ENCODE assay signal across 14 cellular contexts in the genomic region with DNA sequence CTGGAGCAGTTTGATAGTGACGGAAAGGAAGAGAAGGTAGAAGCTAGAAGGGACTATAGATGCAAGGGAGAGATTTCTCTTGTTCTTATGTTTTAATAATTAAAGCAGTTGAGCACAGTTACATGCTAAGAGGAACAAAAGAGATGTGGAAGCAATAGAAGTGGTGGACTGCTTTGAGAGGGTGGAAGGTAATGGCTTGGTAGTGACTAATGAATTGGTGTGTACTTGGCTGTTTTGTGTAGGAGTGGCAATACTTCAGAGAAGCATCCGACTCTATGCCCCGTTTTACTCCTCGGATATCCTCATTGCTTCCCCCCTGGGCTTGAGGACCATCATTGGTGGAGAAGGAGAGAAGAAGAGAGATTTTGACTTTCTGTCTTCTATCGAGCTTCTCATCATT. TPM values are rescaled to one million over a fixed set of nuclear protein-coding genes. Genes with fewer than 3 reads are reported as not detected.
DNase-seq lines count a peak whose midpoint lies in the region; ATAC-seq and TF ChIP-seq lines count a peak whose summit lies in the region.
"Had no signal": no experiment of that assay in that cellular context is flagged by ENCODE, and none has a peak within 500 bp of the region (broad histone marks: within the 10 kb centered on the region; RNA-seq: fewer than 3 reads in every experiment).

No MANE protein-coding gene starts in this region.

- H3K36me3 ChIP-seq in Panc1 (ENCODE audit: control insufficient read depth, insufficient read depth, low read length) = peaks cover 36% of the 10 kb centered on the region
- H3K36me3 ChIP-seq in naive thymus-derived CD4-positive, alpha-beta T cell (ENCODE audit: control insufficient read depth in 2 of 3, insufficient read depth in 3 of 3, low read length in 3 of 3) = peaks cover 33 to 97% (median 40%) of the 10 kb centered on the region in 3 experiments
- peaks cover 85% of the 10 kb centered on the region for H3K36me3 ChIP-seq in BE2C
- H3K36me3 ChIP-seq: uterus had no signal

- CTCF ChIA-PET in AG04450 (lab: Charles Lee) (interaction anchor here (0.5 to 13.0 kb wide), 8 partner anchors 9 to 149 kb away, joined by 3 to 158 read pairs (median 8); a partner anchor contains a TSS), Panc1 (lab: Charles Lee) (no interaction called here)
- CTCF ChIA-PET in naive thymus-derived CD4-positive, alpha-beta T cell (lab: Charles Lee) = no interaction called here

- no peak overlapping the region for H3K4me3 ChIP-seq in AG04450 (ENCODE audit: low read depth, low read length)
- no peak overlapping the region for H3K4me3 ChIP-seq in Panc1 (ENCODE audit: low read depth in 2 of 2, low read length in 2 of 2)
- H3K4me3 ChIP-seq in naive thymus-derived CD4-positive, alpha-beta T cell (ENCODE audit: low read length) = no peak overlapping the region
- H3K4me3 ChIP-seq in BE2C (ENCODE audit: low read depth, low read length) = no peak overlapping the region
- H3K4me3 ChIP-seq: mucosa of descending colon, prostate gland, uterus had no signal

- POLR2A ChIA-PET in AG04450 (lab: Yijun Ruan, JAX) (interaction anchor here (1.0 to 1.3 kb wide), 2 partner anchors 13 to 17 kb away, joined by 4 to 5 read pairs; a partner anchor contains a TSS), Panc1 (lab: Charles Lee) (no interaction called here)
- POLR2A ChIA-PET in naive thymus-derived CD4-positive, alpha-beta T cell (lab: Charles Lee) = interaction anchor here (0.6 kb wide), 1 partner anchor 1418 kb away, joined by 3 read pairs; no protein-coding TSS in a partner anchor

- TF ChIP-seq CTCF in AG04450 (IDR thresholded peaks at IDR 0.05; ENCODE audit: low read depth, low read length) = no peak
- TF ChIP-seq CTCF in Panc1 (IDR thresholded peaks at IDR 0.05) = no peak
- TF ChIP-seq CTCF in chondrocyte (IDR thresholded peaks at IDR 0.05) = no peak
- no peak for TF ChIP-seq CTCF in BE2C (IDR thresholded peaks at IDR 0.05; ENCODE audit: low read depth, low read length)

- in situ Hi-C loops in Panc1 (cut with HindIII; ENCODE audit: low pct_unique_long_range_greater_than_20kb, low sequenced_read_pairs) = no loop called here

- H3K36me3 Mint-ChIP-seq in chondrocyte (ENCODE audit: low read depth) = peaks cover 19% of the 10 kb centered on the region
- peaks cover 40 to 84% (median 46%) of the 10 kb centered on the region in 5 donors for H3K36me3 Mint-ChIP-seq in naive thymus-derived CD4-positive, alpha-beta T cell

- peaks cover 6% of the 10 kb centered on the region; the same call in 1 of the 2 replicates for H3K4me1 ChIP-seq in Panc1 (ENCODE audit: control insufficient read depth, insufficient read depth, low read length)
- H3K4me1 ChIP-seq in naive thymus-derived CD4-positive, alpha-beta T cell (ENCODE audit: control insufficient read depth in 2 of 2, insufficient read depth in 2 of 2, low read length in 2 of 2) = no peaks in the 10 kb centered on the region
- H3K4me1 ChIP-seq in BE2C = no peaks in the 10 kb centered on the region
- H3K4me1 ChIP-seq: prostate gland, uterus had no signal

- no peaks in the 10 kb centered on the region for H3K27me3 Mint-ChIP-seq in chondrocyte (ENCODE audit: low read depth)
- no peaks in the 10 kb centered on the region for H3K27me3 Mint-ChIP-seq in naive thymus-derived CD4-positive, alpha-beta T cell

- ATAC-seq in Panc1 = no peak
- ATAC-seq in naive thymus-derived CD4-positive, alpha-beta T cell = no peak

- no peaks in the 10 kb centered on the region for H3K9me3 Mint-ChIP-seq in chondrocyte (ENCODE audit: low read depth)
- H3K9me3 Mint-ChIP-seq in naive thymus-derived CD4-positive, alpha-beta T cell = no peaks in the 10 kb centered on the region

- peaks cover 42% of the 10 kb centered on the region for H3K4me1 Mint-ChIP-seq in chondrocyte (ENCODE audit: low read depth)
- peaks cover 0 to 32% (median 5%) of the 10 kb centered on the region in 7 donors for H3K4me1 Mint-ChIP-seq in naive thymus-derived CD4-positive, alpha-beta T cell

- H3K9me3 ChIP-seq in AG04450 (ENCODE audit: control insufficient read depth, insufficient read depth, low read length) = no peaks in the 10 kb centered on the region
- no peaks in the 10 kb centered on the region for H3K9me3 ChIP-seq in Panc1 (ENCODE audit: control insufficient read depth, insufficient read depth, low read depth, low read length)
- H3K9me3 ChIP-seq in naive thymus-derived CD4-positive, alpha-beta T cell (ENCODE audit: control insufficient read depth in 2 of 3, low read length in 3 of 3) = no peaks in the 10 kb centered on the region
- no peaks in the 10 kb centered on the region for H3K9me3 ChIP-seq in BE2C
- H3K9me3 ChIP-seq: mucosa of descending colon, prostate gland, uterus had no signal

- peak overlapping the region; percentile 52 for H3K4me3 Mint-ChIP-seq in chondrocyte (ENCODE audit: unreplicated experiment)
- no peak overlapping the region for H3K4me3 Mint-ChIP-seq in naive thymus-derived CD4-positive, alpha-beta T cell

- H3K27me3 ChIP-seq in AG04450 (ENCODE audit: control insufficient read depth, insufficient read depth, low read length) (no peaks in the 10 kb centered on the region), Panc1 (ENCODE audit: control insufficient read depth, insufficient read depth, low read length) (no peaks in the 10 kb centered on the region), BE2C (no peaks in the 10 kb centered on the region)
- H3K27me3 ChIP-seq in naive thymus-derived CD4-positive, alpha-beta T cell (ENCODE audit: control insufficient read depth in 2 of 2, insufficient read depth in 2 of 2, low read length in 2 of 2) = no peaks in the 10 kb centered on the region
- H3K27me3 ChIP-seq: uterus had no signal

- H3K27ac ChIP-seq in AG04450 (ENCODE audit: low read depth, low read length) (peak overlapping the region; percentile 96), Panc1 (ENCODE audit: low read length) (peak overlapping the region; percentile 6; the same call in 1 of the 2 replicates)
- H3K27ac ChIP-seq in naive thymus-derived CD4-positive, alpha-beta T cell (ENCODE audit: low read depth, low read length) = no peak overlapping the region
- H3K27ac ChIP-seq: prostate gland, uterus had no signal

- intact Hi-C loops in Panc1 (cut with micrococcal nuclease; ENCODE audit: unreplicated experiment) = no loop called here
- intact Hi-C loops in naive thymus-derived CD4-positive, alpha-beta T cell (cut with micrococcal nuclease) = no loop called here

- peak overlapping the region; percentile 99 for H3K27ac Mint-ChIP-seq in chondrocyte (ENCODE audit: unreplicated experiment)
- peak overlapping the region in 5 of 9 donors; percentile 25 to 63 (median 46) for H3K27ac Mint-ChIP-seq in naive thymus-derived CD4-positive, alpha-beta T cell

- BruUV-seq in Panc1 (replicated peaks; lab: Mats Ljungman, UMichigan) = no TSS peak

- no peak for DNase-seq in AG04450 (ENCODE audit: low read depth, low spot score)
- no peak for DNase-seq in Panc1 (ENCODE audit: low read depth, low spot score)
- DNase-seq in chondrocyte (ENCODE audit: low spot score) = no peak
- no peak for DNase-seq in naive thymus-derived CD4-positive, alpha-beta T cell
- no peak for DNase-seq in NCI-H146 treated with DMSO at 0.1 percent for 48 hours (lab: John Stamatoyannopoulos, UW; ENCODE audit: unreplicated experiment)
- no peak for DNase-seq in EL
- DNase-seq in pons (ENCODE audit: low spot score) = no peak
- no peak for DNase-seq in BE2C
- DNase-seq: activated effector memory CD4-positive, alpha-beta T cell treated with anti-CD3 and anti-CD28 coated beads, Interleukin-2, amount 50 U/mL, for 16 hours; DND-41; mucosa of descending colon; stimulated activated CD4-positive, alpha-beta T cell treated with anti-CD3 and anti-CD28 coated beads, Interleukin-2, amount 100 ng/mL, for 24 hours; uterus had no signal

RNA-seq across cellular contexts. Expression of a gene that starts 12.8 kb away (rescaled TPM):
- polyA plus RNA-seq in AG04450 (2011; rRNA removed) = 7.5 and 8.6 TPM in 2 replicates
- polyA minus RNA-seq in AG04450 (2011; rRNA and poly(A)+ RNA removed) = 9.4 and 10.8 TPM in 2 replicates
- total RNA-seq in Panc1 (2021; ENCODE audit: unreplicated experiment) = 9.5 TPM
- 4.0 TPM for polyA plus RNA-seq in Panc1 (2012; ENCODE audit: insufficient read length)
- total RNA-seq in chondrocyte = 5.5 to 7.4 TPM (median 6.4 TPM) in 3 replicates
- 10 to 100 TPM in 3 of 5 experiments, 1 to 10 TPM in 2; 6.0 to 16.3 (median 12.7) TPM for total RNA-seq in naive thymus-derived CD4-positive, alpha-beta T cell
- 1 to 10 TPM; 3.2 to 8.0 TPM for polyA plus RNA-seq in naive thymus-derived CD4-positive, alpha-beta T cell
- polyA plus RNA-seq in BE2C (2012; ENCODE audit: insufficient read depth, insufficient read length, low read depth) = 12.9 TPM

RNA-seq across cellular contexts. Expression of a gene that starts 34.7 kb away (rescaled TPM):
- polyA plus RNA-seq in AG04450 (2011; rRNA removed) = 0.67 and 1.0 TPM in 2 replicates
- polyA minus RNA-seq in AG04450 (2011; rRNA and poly(A)+ RNA removed) = 1.6 and 2.1 TPM in 2 replicates
- total RNA-seq in Panc1 (2021; ENCODE audit: unreplicated experiment) (0.64 TPM), chondrocyte (0.13 to 0.25 TPM in 2 of 3 replicates, not detected in the other)
- polyA plus RNA-seq in Panc1 (2012; ENCODE audit: insufficient read length) = 0.28 TPM
- total RNA-seq in naive thymus-derived CD4-positive, alpha-beta T cell = 1 to 10 TPM in 2 of 5 experiments, under 1 TPM in 2, not detected in 1; 0.30 to 2.3 (median 0.97) TPM
- polyA plus RNA-seq in naive thymus-derived CD4-positive, alpha-beta T cell = 1 to 10 TPM in 1 of 2 donors, under 1 TPM in 1; 0.41 to 1.6 TPM
- 4.9 TPM for polyA plus RNA-seq in BE2C (2012; ENCODE audit: insufficient read depth, insufficient read length, low read depth)

RNA-seq across cellular contexts. Expression of a gene that starts 56.3 kb away (rescaled TPM):
- polyA plus RNA-seq in AG04450 (2011; rRNA removed) = 1.8 and 2.2 TPM in 2 replicates
- polyA minus RNA-seq in AG04450 (2011; rRNA and poly(A)+ RNA removed) = 3.4 and 4.0 TPM in 2 replicates
- total RNA-seq in Panc1 (2021; ENCODE audit: unreplicated experiment) = 1.7 TPM
- 0.97 TPM for polyA plus RNA-seq in Panc1 (2012; ENCODE audit: insufficient read length)
- 1.2 to 1.6 TPM (median 1.4 TPM) in 3 replicates for total RNA-seq in chondrocyte
- total RNA-seq in naive thymus-derived CD4-positive, alpha-beta T cell = 1 to 10 TPM in 3 of 5 experiments, under 1 TPM in 2; 0.51 to 1.5 (median 1.3) TPM
- under 1 TPM; 0.31 to 0.45 TPM for polyA plus RNA-seq in naive thymus-derived CD4-positive, alpha-beta T cell
- polyA plus RNA-seq in BE2C (2012; ENCODE audit: insufficient read depth, insufficient read length, low read depth) = 5.2 TPM
